9 cellular contexts compared by ENCODE assay signal in the genomic region with DNA sequence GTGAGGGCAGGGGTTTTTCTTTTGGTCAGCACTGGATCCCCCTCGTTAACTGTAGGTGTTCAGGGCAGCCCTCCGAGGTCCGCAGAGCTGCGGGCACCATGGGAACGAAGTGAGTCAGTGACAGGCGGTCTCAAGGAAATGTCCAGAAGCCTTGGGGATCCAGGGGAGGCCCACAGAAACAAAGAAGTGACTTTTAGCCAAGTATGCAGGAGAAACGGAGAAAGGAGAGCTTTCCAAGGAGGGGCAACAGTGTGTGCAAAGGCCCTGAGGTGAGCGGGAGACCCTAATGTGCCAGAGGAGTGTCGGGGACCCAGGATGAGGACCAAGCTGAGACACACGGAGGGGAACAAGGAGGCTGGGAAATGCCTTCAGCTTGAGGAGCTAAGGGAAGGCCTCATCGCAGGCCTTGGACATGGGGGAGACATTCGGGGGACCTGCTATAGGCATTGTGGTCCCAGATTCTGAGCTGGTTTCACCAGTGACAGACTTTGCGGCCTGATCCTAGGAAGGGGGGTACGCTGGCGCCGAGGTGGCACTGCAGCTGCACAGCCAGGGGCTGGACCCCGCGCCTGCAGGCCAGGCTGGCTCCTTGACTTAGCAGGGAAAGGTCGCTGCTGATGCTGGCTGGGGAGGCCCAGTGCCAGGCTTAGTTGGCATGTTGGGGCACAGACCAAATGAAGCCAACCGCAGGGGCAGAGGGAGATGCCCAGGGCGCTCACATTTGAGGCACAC. TPM values are rescaled to one million over a fixed set of nuclear protein-coding genes. Genes with fewer than 3 reads are reported as not detected.
DNase-seq lines count a peak whose midpoint lies in the region; TF ChIP-seq lines count a peak whose summit lies in the region.
"Had no signal": no experiment of that assay in that cellular context is flagged by ENCODE, and none has a peak within 500 bp of the region (broad histone marks: within the 10 kb centered on the region; RNA-seq: fewer than 3 reads in every experiment).

No MANE protein-coding gene starts in this region.

- H3K27ac ChIP-seq in ectodermal cell (ENCODE audit: insufficient read depth, low read depth, low read length, poor library complexity, severe bottlenecking) (no peak overlapping the region), osteoblast (ENCODE audit: low read depth, low read length) (no peak overlapping the region)

- H3K9me3 Mint-ChIP-seq in CD14-positive monocyte, result no peaks in the 10 kb centered on the region

- H3K4me2 ChIP-seq in Loucy (ENCODE audit: low read depth, low read length, poor library complexity, severe bottlenecking) (peak overlapping the region; percentile 73), osteoblast (ENCODE audit: insufficient read depth, low read length) (peak overlapping the region; percentile 79)

- no peaks in the 10 kb centered on the region for H3F3A ChIP-seq in Loucy (ENCODE audit: low read depth)

- H3K4me1 ChIP-seq in Loucy (ENCODE audit: insufficient read depth, low read length, poor library complexity, severe bottlenecking) (peaks cover 21% of the 10 kb centered on the region), ectodermal cell (ENCODE audit: control insufficient read depth, insufficient read depth, low read length) (peaks cover 12% of the 10 kb centered on the region), osteoblast (ENCODE audit: insufficient read depth, low read length) (peaks cover 10% of the 10 kb centered on the region)

- H3K9me3 ChIP-seq in Loucy (ENCODE audit: insufficient read depth, low read depth, low read length) (no peaks in the 10 kb centered on the region), ectodermal cell (ENCODE audit: control insufficient read depth, low read length) (no peaks in the 10 kb centered on the region), osteoblast (ENCODE audit: low read depth, low read length) (no peaks in the 10 kb centered on the region)

- H3K79me2 ChIP-seq in Loucy (ENCODE audit: insufficient read depth, low read length) (no peaks in the 10 kb centered on the region), osteoblast (ENCODE audit: insufficient read depth, low read length) (peaks cover 4% of the 10 kb centered on the region)

- no peaks in the 10 kb centered on the region for H3K27me3 ChIP-seq in Loucy (ENCODE audit: insufficient read depth, low read length, poor library complexity, severe bottlenecking)
- peaks cover 25% of the 10 kb centered on the region for H3K27me3 ChIP-seq in ectodermal cell (ENCODE audit: control insufficient read depth, insufficient read depth, low read length, poor library complexity, severe bottlenecking)
- no peaks in the 10 kb centered on the region for H3K27me3 ChIP-seq in osteoblast (ENCODE audit: insufficient read depth, low read length)

- H3K4me3 Mint-ChIP-seq in CD14-positive monocyte, result peak overlapping the region; percentile 64 to 75

- H3K4me3 ChIP-seq in Loucy (ENCODE audit: low read length, poor library complexity, severe bottlenecking) (peak overlapping the region; percentile 66), ectodermal cell (ENCODE audit: insufficient read depth, low read depth, low read length) (peak overlapping the region; percentile 48), osteoblast (ENCODE audit: insufficient read depth, low read length) (peak overlapping the region; percentile 72)

- DNase-seq in CD14-positive monocyte (ENCODE audit: low spot score) (no peak), osteoblast (ENCODE audit: insufficient read length, low spot score, missing footprints) (peak; percentile 92), NCI-H2171 (lab: John Stamatoyannopoulos, UW) (no peak), germinal center (ENCODE audit: low spot score) (no peak), NCI-H2227 (lab: John Stamatoyannopoulos, UW; ENCODE audit: unreplicated experiment) (no peak)
- DNase-seq in stimulated activated CD8-positive, alpha-beta memory T cell treated with anti-CD3 and anti-CD28 coated beads, Interleukin-4, amount 100 ng/mL, for 48 hours, result no peak

- H4K20me1 ChIP-seq in Loucy (ENCODE audit: insufficient read depth, low read length, poor library complexity, severe bottlenecking) (no peaks in the 10 kb centered on the region), osteoblast (ENCODE audit: insufficient read depth, low read length) (peaks cover 2% of the 10 kb centered on the region)

- peaks cover 41 to 42% of the 10 kb centered on the region in 2 donors for H3K36me3 Mint-ChIP-seq in CD14-positive monocyte

- peaks cover 0 to 2% (median 2%) of the 10 kb centered on the region in 3 donors for H3K27me3 Mint-ChIP-seq in CD14-positive monocyte (ENCODE audit: low read depth in 3 of 3)

- intact Hi-C loops in CD14-positive monocyte (cut with micrococcal nuclease), result loop anchor here (2.0 to 10.0 kb wide), 4 partner anchors 30 to 175 kb away; partner anchors contain the start of genes HNRNPH1 (in 1 of the 2) and MAML1 (in 1 of the 2)

- no peaks in the 10 kb centered on the region for H3K9me2 ChIP-seq in Loucy (replicated peaks; ENCODE audit: low read depth, low read length)

- WGBS in ectodermal cell, 2 experiments, result 88 to 89% methylated on average over 21 of the region's 21 CpGs

- H3K36me3 ChIP-seq in Loucy (ENCODE audit: insufficient read depth, low read length) (peaks cover 6% of the 10 kb centered on the region; the same call in 1 of the 2 replicates), ectodermal cell (ENCODE audit: control insufficient read depth, insufficient read depth, low read length) (peaks cover 28% of the 10 kb centered on the region), osteoblast (ENCODE audit: insufficient read depth, low read length) (peaks cover 30% of the 10 kb centered on the region)

- H2AFZ ChIP-seq in Loucy (ENCODE audit: low read length) (no peak overlapping the region), osteoblast (ENCODE audit: low read length) (no peak overlapping the region)

- peak overlapping the region; percentile 64 for H3K9ac ChIP-seq in Loucy (ENCODE audit: low read depth, low read length, poor library complexity, severe bottlenecking)

- peak overlapping the region in 2 of 7 donors; percentile 50 for H3K27ac Mint-ChIP-seq in CD14-positive monocyte

- TF ChIP-seq CTCF in CD14-positive monocyte (IDR thresholded peaks at IDR 0.05) (no peak), Loucy (conservative IDR thresholded peaks at IDR 0.05; ENCODE audit: low read length) (no peak), osteoblast (IDR thresholded peaks at IDR 0.05; ENCODE audit: extremely low read depth, low read depth, low read length) (no peak)

- H3K4me1 Mint-ChIP-seq in CD14-positive monocyte, result peaks cover 42% of the 10 kb centered on the region

RNA-seq across cellular contexts. Expression of gene LTC4S, which starts 3.3 kb away (rescaled TPM):
- polyA plus RNA-seq in CD14-positive monocyte, result under 1 TPM; 0.65 to 0.69 TPM
- polyA plus RNA-seq in ectodermal cell (2013, experiment 1 of 4), result not detected
- 0.80 TPM for polyA plus RNA-seq in ectodermal cell (2013, experiment 2 of 4)
- 2.0 TPM for polyA plus RNA-seq in ectodermal cell (2013, experiment 3 of 4)
- polyA plus RNA-seq in ectodermal cell (2013, experiment 4 of 4), result 2.8 TPM
- 1.4 and 1.5 TPM in 2 replicates for total RNA-seq in osteoblast
- total RNA-seq: LHCN-M2 had no signal

RNA-seq across cellular contexts. Expression of gene MGAT4B, which starts 9.6 kb away (rescaled TPM):
- polyA plus RNA-seq in CD14-positive monocyte, result 10 to 100 TPM; 12.4 to 14.3 TPM
- polyA plus RNA-seq in ectodermal cell (2013, experiment 1 of 4), result 90.1 TPM
- 83.7 TPM for polyA plus RNA-seq in ectodermal cell (2013, experiment 2 of 4)
- 82.6 TPM for polyA plus RNA-seq in ectodermal cell (2013, experiment 3 of 4)
- polyA plus RNA-seq in ectodermal cell (2013, experiment 4 of 4), result 82.3 TPM
- total RNA-seq in osteoblast, result 90.5 and 95.9 TPM in 2 replicates

RNA-seq across cellular contexts. Expression of gene SQSTM1, which starts 23.7 kb away (rescaled TPM):
- polyA plus RNA-seq in CD14-positive monocyte, result 100 to 1,000 TPM; 275 to 312 TPM
- 65.0 TPM for polyA plus RNA-seq in ectodermal cell (2013, experiment 1 of 4)
- polyA plus RNA-seq in ectodermal cell (2013, experiment 2 of 4), result 70.2 TPM
- polyA plus RNA-seq in ectodermal cell (2013, experiment 3 of 4), result 49.5 TPM
- 55.6 TPM for polyA plus RNA-seq in ectodermal cell (2013, experiment 4 of 4)
- total RNA-seq in osteoblast, result 826 and 992 TPM in 2 replicates
